Comparison of ENCODE assay signal across 16 cellular contexts in genomic region chr17:3729881-3730280, GRCh38. TPM values are rescaled to one million over a fixed set of nuclear protein-coding genes. Genes with fewer than 3 reads are reported as not detected.
DNase-seq lines count a peak whose midpoint lies in the region; TF ChIP-seq lines count a peak whose summit lies in the region.
"Had no signal": no experiment of that assay in that cellular context is flagged by ENCODE, and none has a peak within 500 bp of the region (broad histone marks: within the 10 kb centered on the region; RNA-seq: fewer than 3 reads in every experiment).

No MANE protein-coding gene starts in this region.

- H3K23ac ChIP-seq in mesenchymal stem cell (ENCODE audit: low read length in 2 of 2) = no peak overlapping the region

- no peak for TF ChIP-seq CTCF in WERI-Rb-1 (IDR thresholded peaks at IDR 0.05; ENCODE audit: low read depth, low read length)

- H2BK5ac ChIP-seq in mesenchymal stem cell (ENCODE audit: low read depth, low read length, poor library complexity, severe bottlenecking) = no peak overlapping the region

- H3K18ac ChIP-seq in mesenchymal stem cell (ENCODE audit: low read depth in 1 of 2, low read length in 2 of 2) = no peak overlapping the region

- peak; percentile 32 for DNase-seq in NCI-H2171 treated with DMSO at 0.1 percent for 48 hours (lab: John Stamatoyannopoulos, UW)
- no peak for DNase-seq in NCI-H2171 (lab: John Stamatoyannopoulos, UW)
- peak; percentile 46 for DNase-seq in COLO668 (lab: John Stamatoyannopoulos, UW; ENCODE audit: unreplicated experiment)
- DNase-seq in NCI-H146 (lab: John Stamatoyannopoulos, UW) = peak; percentile 79
- peak; percentile 19 for DNase-seq in WERI-Rb-1
- DNase-seq in germinal center (ENCODE audit: low spot score) = no peak
- DNase-seq in HK-2 (ENCODE audit: unreplicated experiment) = no peak
- no peak for DNase-seq in mesenchymal stem cell
- DNase-seq: BE2C; CD4-positive, alpha-beta memory T cell; COR-L47; DMS153; GF-D8; GOT3; H9 had no signal

- H3K27ac ChIP-seq in WERI-Rb-1 = no peak overlapping the region
- H3K27ac ChIP-seq in mesenchymal stem cell (ENCODE audit: low read length, poor library complexity, severe bottlenecking) = no peak overlapping the region
- H3K27ac ChIP-seq: C4-2B had no signal

- no peak overlapping the region for H2BK120ac ChIP-seq in mesenchymal stem cell (ENCODE audit: low read depth, low read length)

- no peak overlapping the region for H2AK5ac ChIP-seq in mesenchymal stem cell (ENCODE audit: low read length, severe bottlenecking)

- H3K4me2 ChIP-seq in mesenchymal stem cell (ENCODE audit: low read length, poor library complexity, severe bottlenecking) = no peak overlapping the region

- H3K36me3 ChIP-seq in WERI-Rb-1 (peaks cover 23% of the 10 kb centered on the region), mesenchymal stem cell (ENCODE audit: control insufficient read depth in 1 of 2, insufficient read depth in 2 of 2, low read depth in 1 of 2, low read length in 2 of 2) (peaks cover 0 to 2% of the 10 kb centered on the region in 2 experiments)
- H3K36me3 ChIP-seq: BE2C had no signal

- no peak overlapping the region for H3K4me3 ChIP-seq in WERI-Rb-1 (ENCODE audit: low read depth, low read length)
- H3K4me3 ChIP-seq in mesenchymal stem cell (ENCODE audit: insufficient read depth in 1 of 2, low read depth in 1 of 2, low read length in 2 of 2) = no peak overlapping the region

- H3K9me3 ChIP-seq in WERI-Rb-1 (ENCODE audit: severe bottlenecking) = no peaks in the 10 kb centered on the region
- no peaks in the 10 kb centered on the region for H3K9me3 ChIP-seq in mesenchymal stem cell (ENCODE audit: control insufficient read depth, low read length)
- H3K9me3 ChIP-seq: BE2C had no signal

- H4K8ac ChIP-seq in mesenchymal stem cell (ENCODE audit: low read length) = no peak overlapping the region

- WGBS in mesenchymal stem cell = 95% methylated on average over 6 of the region's 6 CpGs

- H3K4me1 ChIP-seq in mesenchymal stem cell (ENCODE audit: control insufficient read depth, insufficient read depth, low read depth, low read length) = peaks cover 12% of the 10 kb centered on the region
- H3K4me1 ChIP-seq: BE2C had no signal

- no peak overlapping the region for H3K9ac ChIP-seq in mesenchymal stem cell (ENCODE audit: low read length)

- H2AFZ ChIP-seq in mesenchymal stem cell (ENCODE audit: low read depth, low read length) = no peak overlapping the region

- no peak overlapping the region for H3K14ac ChIP-seq in mesenchymal stem cell (ENCODE audit: low read length in 2 of 2)

- H4K91ac ChIP-seq in mesenchymal stem cell (ENCODE audit: low read length) = no peak overlapping the region

- no peak overlapping the region for H2BK12ac ChIP-seq in mesenchymal stem cell (ENCODE audit: low read length in 2 of 2)

- H3K79me1 ChIP-seq in mesenchymal stem cell (replicated peaks; ENCODE audit: low read length, poor library complexity, severe bottlenecking) = peaks cover 24% of the 10 kb centered on the region

- H3K27me3 ChIP-seq in WERI-Rb-1 (ENCODE audit: insufficient read depth, low read depth, severe bottlenecking) (no peaks in the 10 kb centered on the region), mesenchymal stem cell (ENCODE audit: control insufficient read depth in 1 of 2, insufficient read depth in 1 of 2, low read length in 2 of 2) (no peaks in the 10 kb centered on the region)
- H3K27me3 ChIP-seq: BE2C had no signal

- H2BK15ac ChIP-seq in mesenchymal stem cell (ENCODE audit: low read depth, poor library complexity, severe bottlenecking) = no peak overlapping the region

- no peak overlapping the region for H3K4ac ChIP-seq in mesenchymal stem cell (ENCODE audit: low read depth in 1 of 2, low read length in 2 of 2)

RNA-seq across cellular contexts. Expression of gene HASPIN, which starts 6.2 kb away (rescaled TPM):
- 1.4 TPM for polyA plus RNA-seq in mesenchymal stem cell (2013, experiment 1 of 2)
- polyA plus RNA-seq in mesenchymal stem cell (2013, experiment 2 of 2) = 1.4 TPM

RNA-seq across cellular contexts. Expression of gene P2RX5, which starts 33.9 kb away (rescaled TPM):
- polyA plus RNA-seq in mesenchymal stem cell (2013, experiment 1 of 2) = 0.35 TPM
- 0.30 TPM for polyA plus RNA-seq in mesenchymal stem cell (2013, experiment 2 of 2)

Comparison
In these comparisons a context has a peak if more than half of its experiments do, and no peak if none do; other contexts are left out.
1. DNase-seq: peak in NCI-H2171 treated with DMSO at 0.1 percent for 48 hours (single experiment), COLO668 (single experiment), NCI-H146 (single experiment) and WERI-Rb-1 (single experiment); none in NCI-H2171 (single experiment), germinal center (single experiment), HK-2 (single experiment) and mesenchymal stem cell (single experiment).